ENCODE assay signal across 20 cellular contexts in genomic region chr6:116400376-116400775, GRCh38. TPM values are rescaled to one million over a fixed set of nuclear protein-coding genes. Genes with fewer than 3 reads are reported as not detected.
DNase-seq lines count a peak whose midpoint lies in the region; ATAC-seq, FAIRE-seq and TF ChIP-seq lines count a peak whose summit lies in the region.
"Had no signal": no experiment of that assay in that cellular context is flagged by ENCODE, and none has a peak within 500 bp of the region (broad histone marks: within the 10 kb centered on the region; RNA-seq: fewer than 3 reads in every experiment).

No MANE protein-coding gene starts in this region.

- no peak overlapping the region for H3K4me2 ChIP-seq in SK-N-SH
- no peak overlapping the region for H3K4me2 ChIP-seq in astrocyte (ENCODE audit: low read length)

- H4K20me1 ChIP-seq in SK-N-SH (ENCODE audit: insufficient read depth) = no peaks in the 10 kb centered on the region
- H4K20me1 ChIP-seq in astrocyte (ENCODE audit: insufficient read depth, low read length) = peaks cover 3% of the 10 kb centered on the region

- H3K9me3 ChIP-seq in SK-N-SH (no peaks in the 10 kb centered on the region), astrocyte (ENCODE audit: insufficient read depth, low read depth, low read length) (no peaks in the 10 kb centered on the region), gastroesophageal sphincter (no peaks in the 10 kb centered on the region), ovary (no peaks in the 10 kb centered on the region), small intestine (ENCODE audit: control insufficient read depth, low read depth) (no peaks in the 10 kb centered on the region)
- H3K9me3 ChIP-seq: SJCRH30 had no signal

- intact Hi-C loops in ovary (cut with DNase I) = no loop called here

- no peak overlapping the region for H3K4me3 ChIP-seq in SK-N-SH (ENCODE audit: low read depth in 2 of 2, low read length in 1 of 2)
- H3K4me3 ChIP-seq in astrocyte (ENCODE audit: insufficient read depth, low read depth, low read length) = no peak overlapping the region
- H3K4me3 ChIP-seq in gastroesophageal sphincter = no peak overlapping the region
- H3K4me3 ChIP-seq in ovary = no peak overlapping the region
- H3K4me3 ChIP-seq in small intestine (ENCODE audit: low read depth in 1 of 2, low read length in 2 of 2) = no peak overlapping the region
- H3K4me3 ChIP-seq: K562, SJCRH30 had no signal

- DNase-seq in SK-N-SH (no peak), astrocyte (ENCODE audit: low read depth) (peak; percentile 58), ovary (no peak), small intestine (no peak)
- DNase-seq: CD8-positive, alpha-beta T cell; GOT3; MV-4-11; NCI-H1417 treated with DMSO at 0.1 percent for 48 hours; NCI-H1930; NCI-H2171 treated with DMSO at 0.1 percent for 48 hours; NCI-H748 treated with DMSO at 0.1 percent for 48 hours; PC-3; SJCRH30 had no signal

- H3K27me3 Mint-ChIP-seq in astrocyte (ENCODE audit: low read depth, unreplicated experiment) = no peaks in the 10 kb centered on the region

- H3K4me1 ChIP-seq in SK-N-SH (ENCODE audit: control insufficient read depth in 1 of 2, insufficient read depth in 2 of 2, low read depth in 1 of 2, low read length in 1 of 2) (peaks cover 7 to 22% of the 10 kb centered on the region in 2 experiments), astrocyte (ENCODE audit: insufficient read depth, low read length) (peaks cover 36% of the 10 kb centered on the region), gastroesophageal sphincter (peaks cover 0 to 59% (median 8%) of the 10 kb centered on the region in 3 donors), ovary (ENCODE audit: insufficient read depth) (peaks cover 17% of the 10 kb centered on the region), small intestine (ENCODE audit: control insufficient read depth in 2 of 2, insufficient read depth in 1 of 2, low read depth in 1 of 2, low read length in 1 of 2) (peaks cover 0 to 2% of the 10 kb centered on the region in 2 donors)

- peaks cover 8% of the 10 kb centered on the region for H3K36me3 Mint-ChIP-seq in astrocyte (ENCODE audit: low read depth, unreplicated experiment)
- H3K36me3 Mint-ChIP-seq: CD8-positive, alpha-beta T cell had no signal

- peaks cover 41% of the 10 kb centered on the region for H3K4me1 Mint-ChIP-seq in astrocyte (ENCODE audit: low read depth, unreplicated experiment)

- TF ChIP-seq CTCF in SK-N-SH (IDR thresholded peaks at IDR 0.05) (no peak), astrocyte (IDR thresholded peaks at IDR 0.05; ENCODE audit: insufficient read depth, low read depth, low read length) (no peak), gastroesophageal sphincter (IDR thresholded peaks at IDR 0.05) (no peak), ovary (IDR thresholded peaks at IDR 0.05) (no peak)

- POLR2A ChIA-PET in SK-N-SH (lab: Yijun Ruan, JAX) = no interaction called here

- peaks cover 11% of the 10 kb centered on the region for H3F3A ChIP-seq in SK-N-SH (replicated peaks; ENCODE audit: insufficient read depth)

- CTCF ChIA-PET in SK-N-SH (lab: Yijun Ruan, JAX) = no interaction called here

- H3K9ac ChIP-seq in SK-N-SH (no peak overlapping the region), astrocyte (ENCODE audit: low read length) (no peak overlapping the region)

- TF ChIP-seq RAD21 in SK-N-SH (IDR thresholded peaks at IDR 0.05; ENCODE audit: low read length) = no peak

- H3K9me2 ChIP-seq in SK-N-SH = no peaks in the 10 kb centered on the region

- H3K79me2 ChIP-seq in SK-N-SH (ENCODE audit: insufficient read depth) = peaks cover 49% of the 10 kb centered on the region; the same call in 1 of the 2 replicates
- peaks cover 68% of the 10 kb centered on the region for H3K79me2 ChIP-seq in astrocyte (ENCODE audit: insufficient read depth, low read length)

- H3K27me3 ChIP-seq in SK-N-SH (ENCODE audit: insufficient read depth) (no peaks in the 10 kb centered on the region), astrocyte (ENCODE audit: insufficient read depth, low read length) (no peaks in the 10 kb centered on the region), gastroesophageal sphincter (no peaks in the 10 kb centered on the region), ovary (no peaks in the 10 kb centered on the region), small intestine (ENCODE audit: control insufficient read depth in 2 of 2, insufficient read depth in 2 of 2, low read length in 2 of 2) (no peaks in the 10 kb centered on the region)
- H3K27me3 ChIP-seq: SJCRH30 had no signal

- TF ChIP-seq POLR2A in gastroesophageal sphincter (IDR thresholded peaks at IDR 0.05) (no peak), ovary (IDR thresholded peaks at IDR 0.05) (no peak)

- H2AFZ ChIP-seq in SK-N-SH (ENCODE audit: low read depth) = no peak overlapping the region
- H2AFZ ChIP-seq in astrocyte (ENCODE audit: low read depth, low read length) = no peak overlapping the region

- no peak for ATAC-seq in SK-N-SH treated with all-trans-retinoic acid at 6 μM for 48 hours
- peak; percentile 46 for ATAC-seq in gastroesophageal sphincter
- no peak for ATAC-seq in HG02884 (IDR thresholded peaks at IDR 0.05; ENCODE audit: unreplicated experiment)
- no peak for ATAC-seq in GM18858 (IDR thresholded peaks at IDR 0.05; ENCODE audit: unreplicated experiment)
- ATAC-seq: CD8-positive, alpha-beta T cell; K562; PC-3 had no signal

- H3K27ac ChIP-seq in SK-N-SH (ENCODE audit: low read depth in 2 of 2, low read length in 1 of 2) (no peak overlapping the region), astrocyte (ENCODE audit: low read depth, low read length) (no peak overlapping the region), gastroesophageal sphincter (no peak overlapping the region), ovary (no peak overlapping the region), small intestine (ENCODE audit: low read depth in 1 of 2, low read length in 1 of 2) (no peak overlapping the region)
- H3K27ac ChIP-seq: 22Rv1, RWPE1, SJCRH30 had no signal

- TF ChIP-seq EP300 in SK-N-SH (IDR thresholded peaks at IDR 0.05; ENCODE audit: borderline replicate concordance in 1 of 2, low read depth in 1 of 2, low read length in 1 of 2) = no peak
- TF ChIP-seq EP300 in gastroesophageal sphincter (IDR thresholded peaks at IDR 0.05) = no peak
- TF ChIP-seq EP300 in ovary (IDR thresholded peaks at IDR 0.05) = no peak

- no peak for FAIRE-seq in astrocyte (lab: Jason Lieb, UNC)
- no peak for FAIRE-seq in small intestine (lab: Jason Lieb, UNC)
- FAIRE-seq: K562 had no signal

- WGBS in SK-N-SH (ENCODE audit: low lambda C conversion rate) = 100% methylated on average over 1 of the region's 1 CpG
- 56 to 71% methylated on average over 1 of the region's 1 CpG for WGBS in gastroesophageal sphincter (ENCODE audit: low coverage in 1 of 2), 2 donors
- 14 to 38% (median 19%) methylated on average over 1 of the region's 1 CpG for WGBS in ovary, 3 donors
- 80 to 94% (median 91%) methylated on average over 1 of the region's 1 CpG for WGBS in small intestine, 3 donors

- H3K4me3 Mint-ChIP-seq in astrocyte (ENCODE audit: unreplicated experiment) = no peak overlapping the region
- H3K4me3 Mint-ChIP-seq: CD8-positive, alpha-beta T cell had no signal

- H3K27ac Mint-ChIP-seq in astrocyte (ENCODE audit: unreplicated experiment) = no peak overlapping the region
- H3K27ac Mint-ChIP-seq: CD8-positive, alpha-beta T cell had no signal

- H3K36me3 ChIP-seq in SK-N-SH (replicated peaks in 1 of 2; ENCODE audit: control insufficient read depth in 1 of 2, insufficient read depth in 2 of 2, low read length in 1 of 2) = peaks cover 6 to 12% of the 10 kb centered on the region in 2 experiments
- peaks cover 3% of the 10 kb centered on the region for H3K36me3 ChIP-seq in astrocyte (ENCODE audit: insufficient read depth, low read length)
- peaks cover 0 to 5% of the 10 kb centered on the region in 2 donors for H3K36me3 ChIP-seq in gastroesophageal sphincter
- no peaks in the 10 kb centered on the region for H3K36me3 ChIP-seq in ovary
- no peaks in the 10 kb centered on the region for H3K36me3 ChIP-seq in small intestine (ENCODE audit: control insufficient read depth in 2 of 2, insufficient read depth in 2 of 2, low read length in 2 of 2)

- H3K9me3 Mint-ChIP-seq in astrocyte (ENCODE audit: unreplicated experiment) = no peaks in the 10 kb centered on the region
- H3K9me3 Mint-ChIP-seq: CD8-positive, alpha-beta T cell had no signal

TF ChIP-seq in SK-N-SH treated with all-trans-retinoic acid at 6 μM for 48 hours, 23 proteins besides CTCF, POLR2A, EP300 and RAD21 (continues in another document):
- TF ChIP-seq ISL1 (CRISPR knock-in tag; IDR thresholded peaks at IDR 0.05) (peak; percentile 64), OSR1 (CRISPR knock-in tag; IDR thresholded peaks at IDR 0.05) (no peak)

TF ChIP-seq in SK-N-SH, 30 proteins besides CTCF, POLR2A, EP300 and RAD21 (continues in another document):
- no peak for TF ChIP-seq YY1 (IDR thresholded peaks at IDR 0.05; ENCODE audit: low read depth)
- no peak for TF ChIP-seq REST (IDR thresholded peaks at IDR 0.05; ENCODE audit: low read depth, low read length)

RNA-seq across cellular contexts. Expression of gene DSE, which starts 29.6 kb away (rescaled TPM):
- polyA plus RNA-seq in SK-N-SH (2012; rRNA removed) (12.7 and 17.4 TPM in 2 replicates), ovary (10 to 100 TPM; 23.1 to 29.0 TPM), small intestine (1 to 10 TPM in 2 of 3 donors, under 1 TPM in 1; 0.45 to 4.9 (median 4.6) TPM)
- 13.5 and 13.9 TPM in 2 replicates for polyA plus RNA-seq in SK-N-SH (2012; cell fraction: cytosol; rRNA removed)
- polyA plus RNA-seq in SK-N-SH (2012; cell fraction: nucleus; rRNA removed) = 19.6 and 19.8 TPM in 2 replicates
- total RNA-seq in astrocyte (83.2 and 83.7 TPM in 2 replicates), gastroesophageal sphincter (10 to 100 TPM; 26.3 to 45.4 (median 36.3) TPM), ovary (10 to 100 TPM; 27.9 to 61.6 (median 43.1) TPM)
